Comparison of ENCODE assay signal across 1 cellular context in genomic region chr2:238238766-238239551, GRCh38.
TF ChIP-seq lines count a peak whose summit lies in the region.

No MANE protein-coding gene starts in this region.

TF ChIP-seq in HepG2, 621 proteins besides CTCF, POLR2A, EP300 and RAD21 (continued from another document and continues in another):
- TF ChIP-seq CEBPZ (IDR thresholded peaks at IDR 0.05; ENCODE audit: low read length) (no peak), ZNF383 (CRISPR knock-in tag; IDR thresholded peaks at IDR 0.05; ENCODE audit: borderline replicate concordance) (no peak), ZNF430 (CRISPR knock-in tag; IDR thresholded peaks at IDR 0.05) (peak; percentile 63; the same call in 1 of the 2 replicates), TEAD2 (CRISPR knock-in tag; IDR thresholded peaks at IDR 0.05) (peak; percentile 99), CSRNP2 (CRISPR knock-in tag; conservative IDR thresholded peaks at IDR 0.05; ENCODE audit: low read depth) (peak; percentile 95), TRIM24 (CRISPR knock-in tag; IDR thresholded peaks at IDR 0.05) (no peak), RFX3 (CRISPR knock-in tag; IDR thresholded peaks at IDR 0.05) (no peak), TGIF2 (CRISPR knock-in tag; IDR thresholded peaks at IDR 0.05) (peak; percentile 82; the same call in 1 of the 2 replicates), PBX2 (CRISPR knock-in tag; IDR thresholded peaks at IDR 0.05) (no peak), ZSCAN22 (CRISPR knock-in tag; IDR thresholded peaks at IDR 0.05) (no peak), ZSCAN31 (CRISPR knock-in tag; IDR thresholded peaks at IDR 0.05; ENCODE audit: low read depth) (peak; percentile 84), SIX1 (CRISPR knock-in tag; IDR thresholded peaks at IDR 0.05; ENCODE audit: borderline replicate concordance) (no peak), ETV5 (CRISPR knock-in tag; IDR thresholded peaks at IDR 0.05; ENCODE audit: borderline replicate concordance) (peak; percentile 82), ZNF639 (CRISPR knock-in tag; conservative IDR thresholded peaks at IDR 0.05) (peak; percentile 92), ZFP36 (IDR thresholded peaks at IDR 0.05; ENCODE audit: borderline replicate concordance, low read depth, low read length, partially characterized antibody) (no peak), POLR2AphosphoS5 (IDR thresholded peaks at IDR 0.05; ENCODE audit: low read depth, low read length) (no peak), SPEN (CRISPR knock-in tag; IDR thresholded peaks at IDR 0.05; ENCODE audit: low read depth) (peak; percentile 89), ZBTB8A (CRISPR knock-in tag; IDR thresholded peaks at IDR 0.05; ENCODE audit: borderline replicate concordance, low read depth) (no peak), ZNF747 (CRISPR knock-in tag; IDR thresholded peaks at IDR 0.05; ENCODE audit: borderline replicate concordance) (peak; percentile 83), XBP1 (CRISPR knock-in tag; IDR thresholded peaks at IDR 0.05) (peak; percentile 96; the same call in 1 of the 2 replicates), ZNF577 (CRISPR knock-in tag; IDR thresholded peaks at IDR 0.05; ENCODE audit: borderline replicate concordance, low read depth) (0 out of 2 replicates have a peak, but pooled peaks have one; percentile 43), ZNF530 (CRISPR knock-in tag; IDR thresholded peaks at IDR 0.05; ENCODE audit: low read depth) (peak; percentile 96), TFE3 (CRISPR knock-in tag; IDR thresholded peaks at IDR 0.05) (peak; percentile 90), PAX8 (CRISPR knock-in tag; IDR thresholded peaks at IDR 0.05; ENCODE audit: borderline replicate concordance) (0 out of 2 replicates have a peak, but pooled peaks have one; percentile 73), SALL1 (CRISPR knock-in tag; IDR thresholded peaks at IDR 0.05) (peak; percentile 97), SMYD3 (CRISPR knock-in tag; IDR thresholded peaks at IDR 0.05) (peak; percentile 81; the same call in 1 of the 2 replicates), ZNF605 (CRISPR knock-in tag; IDR thresholded peaks at IDR 0.05) (peak; percentile 62; the same call in 1 of the 2 replicates), SATB2 (CRISPR knock-in tag; IDR thresholded peaks at IDR 0.05) (peak; percentile 99), ISX (CRISPR knock-in tag; conservative IDR thresholded peaks at IDR 0.05) (peak; percentile 99), ZNF333 (CRISPR knock-in tag; IDR thresholded peaks at IDR 0.05; ENCODE audit: borderline replicate concordance) (peak; percentile 98; the same call in 1 of the 2 replicates), AGO1 (IDR thresholded peaks at IDR 0.05; ENCODE audit: low read depth, low read length, poor library complexity, severe bottlenecking) (no peak), KAT2B (IDR thresholded peaks at IDR 0.05; ENCODE audit: borderline replicate concordance, low read depth, low read length) (no peak), CSRNP1 (CRISPR knock-in tag; IDR thresholded peaks at IDR 0.05) (peak; percentile 99), BCLAF1 (IDR thresholded peaks at IDR 0.05) (no peak), NFE2L2 (IDR thresholded peaks at IDR 0.05; ENCODE audit: low read length) (no peak), ZNF749 (CRISPR knock-in tag; IDR thresholded peaks at IDR 0.05; ENCODE audit: borderline replicate concordance) (peak; percentile 95), JUNB (CRISPR knock-in tag; IDR thresholded peaks at IDR 0.05; ENCODE audit: borderline replicate concordance) (peak; percentile 94), KLF11 (CRISPR knock-in tag; IDR thresholded peaks at IDR 0.05) (peak; percentile 97), TAF15 (IDR thresholded peaks at IDR 0.05; ENCODE audit: low read depth, low read length, poor library complexity, severe bottlenecking) (no peak), GZF1 (CRISPR knock-in tag; IDR thresholded peaks at IDR 0.05) (peak; percentile 80; the same call in 1 of the 2 replicates), NR3C1 (CRISPR knock-in tag; IDR thresholded peaks at IDR 0.05) (no peak), PHF20 (CRISPR knock-in tag; IDR thresholded peaks at IDR 0.05) (peak; percentile 68), LBX2 (CRISPR knock-in tag; IDR thresholded peaks at IDR 0.05; ENCODE audit: borderline replicate concordance) (peak; percentile 99), ATF6 (CRISPR knock-in tag; conservative IDR thresholded peaks at IDR 0.05) (no peak), SRSF9 (IDR thresholded peaks at IDR 0.05; ENCODE audit: borderline replicate concordance, insufficient read depth, low read depth, low read length, poor library complexity, severe bottlenecking) (no peak), ZNF20 (CRISPR knock-in tag; IDR thresholded peaks at IDR 0.05) (peak; percentile 91), CHCHD3 (CRISPR knock-in tag; IDR thresholded peaks at IDR 0.05) (peak; percentile 99), BORCS8-MEF2B (CRISPR knock-in tag; IDR thresholded peaks at IDR 0.05) (peak; percentile 99), SRSF4 (IDR thresholded peaks at IDR 0.05; ENCODE audit: low read depth, low read length, poor library complexity, severe bottlenecking) (no peak), CHD4 (IDR thresholded peaks at IDR 0.05; ENCODE audit: borderline replicate concordance, low read length) (no peak), RBM22 (optimal IDR thresholded peaks at IDR 0.05; ENCODE audit: low read length) (no peak), CCDC6 (CRISPR knock-in tag; IDR thresholded peaks at IDR 0.05) (peak; percentile 96; the same call in 1 of the 2 replicates), ZKSCAN1 (IDR thresholded peaks at IDR 0.05; ENCODE audit: low read length) (no peak), ZFP90 (CRISPR knock-in tag; IDR thresholded peaks at IDR 0.05; ENCODE audit: borderline replicate concordance) (peak; percentile 94)
